ENCODE assay signal across 24 cellular contexts in genomic region chr12:30974746-30975500, GRCh38. TPM values are rescaled to one million over a fixed set of nuclear protein-coding genes. Genes with fewer than 3 reads are reported as not detected.
A peak's percentile ranks its signal among the peaks of the same experiment; 100 is the strongest.
DNase-seq lines count a peak whose midpoint lies in the region; ATAC-seq and TF ChIP-seq lines count a peak whose summit lies in the region.
"Had no signal": no experiment of that assay in that cellular context is flagged by ENCODE, and none has a peak within 500 bp of the region (broad histone marks: within the 10 kb centered on the region; RNA-seq: fewer than 3 reads in every experiment).

No MANE protein-coding gene starts in this region.

- no peaks in the 10 kb centered on the region for H3K9me3 Mint-ChIP-seq in WTC11
- no peaks in the 10 kb centered on the region for H3K9me3 Mint-ChIP-seq in nephron progenitor cell
- H3K9me3 Mint-ChIP-seq in activated T-cell treated with anti-CD3 and anti-CD28 coated beads, Interleukin-2, amount 50 U/mL, for 24 hours, result no peaks in the 10 kb centered on the region
- no peaks in the 10 kb centered on the region for H3K9me3 Mint-ChIP-seq in naive thymus-derived CD4-positive, alpha-beta T cell
- H3K9me3 Mint-ChIP-seq: CD4-positive, CD25-positive, alpha-beta regulatory T cell; HFFc6 had no signal

- ATAC-seq in WTC11 (no peak), GM21381 (IDR thresholded peaks at IDR 0.05; ENCODE audit: unreplicated experiment) (no peak)
- no peak for ATAC-seq in naive thymus-derived CD4-positive, alpha-beta T cell

- intact Hi-C loops in naive thymus-derived CD4-positive, alpha-beta T cell (cut with micrococcal nuclease), result no loop called here

- no peaks in the 10 kb centered on the region for H3K27me3 ChIP-seq in naive thymus-derived CD4-positive, alpha-beta T cell (ENCODE audit: control insufficient read depth in 2 of 2, insufficient read depth in 2 of 2, low read length in 2 of 2)
- H3K27me3 ChIP-seq: BLaER1, Peyer's patch had no signal

- H3K36me3 Mint-ChIP-seq in WTC11 (no peaks in the 10 kb centered on the region), nephron progenitor cell (ENCODE audit: low read depth) (no peaks in the 10 kb centered on the region)
- no peaks in the 10 kb centered on the region for H3K36me3 Mint-ChIP-seq in activated T-cell treated with anti-CD3 and anti-CD28 coated beads, Interleukin-2, amount 50 U/mL, for 24 hours (ENCODE audit: low read depth)
- no peaks in the 10 kb centered on the region for H3K36me3 Mint-ChIP-seq in naive thymus-derived CD4-positive, alpha-beta T cell
- H3K36me3 Mint-ChIP-seq: CD4-positive, CD25-positive, alpha-beta regulatory T cell had no signal

- peaks cover 38% of the 10 kb centered on the region for H3K4me1 Mint-ChIP-seq in WTC11
- peaks cover 35% of the 10 kb centered on the region for H3K4me1 Mint-ChIP-seq in nephron progenitor cell
- H3K4me1 Mint-ChIP-seq in activated T-cell treated with anti-CD3 and anti-CD28 coated beads, Interleukin-2, amount 50 U/mL, for 24 hours (ENCODE audit: low read depth), result no peaks in the 10 kb centered on the region
- H3K4me1 Mint-ChIP-seq in naive thymus-derived CD4-positive, alpha-beta T cell, result peaks cover 0 to 1% (median 0%) of the 10 kb centered on the region in 7 donors

- H3K36me3 ChIP-seq in naive thymus-derived CD4-positive, alpha-beta T cell (ENCODE audit: control insufficient read depth in 2 of 3, insufficient read depth in 3 of 3, low read length in 3 of 3), result no peaks in the 10 kb centered on the region
- H3K36me3 ChIP-seq: BLaER1, HAP-1, Peyer's patch had no signal

- no peak overlapping the region for H3K4me3 ChIP-seq in naive thymus-derived CD4-positive, alpha-beta T cell (ENCODE audit: low read length)
- H3K4me3 ChIP-seq: BLaER1, GM23248, HAP-1, Peyer's patch had no signal

- H3K27ac Mint-ChIP-seq in WTC11 (peak overlapping the region; percentile 81; the same call in 1 of the 2 replicates), nephron progenitor cell (peak overlapping the region; percentile 21)
- H3K27ac Mint-ChIP-seq in activated T-cell treated with anti-CD3 and anti-CD28 coated beads, Interleukin-2, amount 50 U/mL, for 24 hours, result no peak overlapping the region
- no peak overlapping the region for H3K27ac Mint-ChIP-seq in naive thymus-derived CD4-positive, alpha-beta T cell
- H3K27ac Mint-ChIP-seq: HFFc6 had no signal

- CTCF ChIA-PET in WTC11 (lab: Charles Lee), result interaction anchor here (0.9 to 2.8 kb wide), 5 partner anchors 9 to 128 kb away, joined by 4 to 17 read pairs (median 6); no protein-coding TSS in a partner anchor
- CTCF ChIA-PET in naive thymus-derived CD4-positive, alpha-beta T cell (lab: Charles Lee), result no interaction called here

- peak; percentile 34 for DNase-seq in COLO668 (lab: John Stamatoyannopoulos, UW; ENCODE audit: unreplicated experiment)
- DNase-seq in LoVo (ENCODE audit: low spot score), result peak; percentile 9
- no peak for DNase-seq in WTC11 (ENCODE audit: low spot score)
- DNase-seq in nephron progenitor cell, result no peak
- no peak for DNase-seq in activated T-cell treated with anti-CD3 and anti-CD28 coated beads, Interleukin-2, amount 50 U/mL, for 24 hours
- no peak for DNase-seq in D341Med (ENCODE audit: low spot score)
- no peak for DNase-seq in naive thymus-derived CD4-positive, alpha-beta T cell
- DNase-seq: CD4-positive, CD25-positive, alpha-beta regulatory T cell; COR-L47; HFFc6; IMR-90; NCI-H1092; NCI-H1436 treated with DMSO at 0.1 percent for 48 hours; NCI-H2029; NCI-H526 treated with DMSO at 0.1 percent for 48 hours; Peyer's patch; SHP77 treated with DMSO at 0.1 percent for 48 hours; T-helper 1 cell had no signal

- peaks cover 2% of the 10 kb centered on the region; the same call in 1 of the 2 replicates for H3K27me3 Mint-ChIP-seq in WTC11 (ENCODE audit: low read depth)
- H3K27me3 Mint-ChIP-seq in nephron progenitor cell (ENCODE audit: low read depth, poor library complexity), result peaks cover 7% of the 10 kb centered on the region
- H3K27me3 Mint-ChIP-seq in activated T-cell treated with anti-CD3 and anti-CD28 coated beads, Interleukin-2, amount 50 U/mL, for 24 hours, result peaks cover 9% of the 10 kb centered on the region
- H3K27me3 Mint-ChIP-seq in naive thymus-derived CD4-positive, alpha-beta T cell, result peaks cover 0 to 30% (median 14%) of the 10 kb centered on the region in 5 donors

- TF ChIP-seq CTCF in WTC11 (IDR thresholded peaks at IDR 0.05) (no peak), nephron progenitor cell (IDR thresholded peaks at IDR 0.05) (no peak)

- no peaks in the 10 kb centered on the region for H3K4me1 ChIP-seq in naive thymus-derived CD4-positive, alpha-beta T cell (ENCODE audit: control insufficient read depth in 2 of 2, insufficient read depth in 2 of 2, low read length in 2 of 2)
- H3K4me1 ChIP-seq: HAP-1, Peyer's patch had no signal

- no peak overlapping the region for H3K27ac ChIP-seq in naive thymus-derived CD4-positive, alpha-beta T cell (ENCODE audit: low read depth, low read length)
- H3K27ac ChIP-seq: BLaER1, GM23248, KMS-11, Peyer's patch had no signal

- H3K4me3 Mint-ChIP-seq in WTC11, result no peak overlapping the region
- peak overlapping the region; percentile 47 for H3K4me3 Mint-ChIP-seq in nephron progenitor cell
- H3K4me3 Mint-ChIP-seq in activated T-cell treated with anti-CD3 and anti-CD28 coated beads, Interleukin-2, amount 50 U/mL, for 24 hours, result no peak overlapping the region
- no peak overlapping the region for H3K4me3 Mint-ChIP-seq in naive thymus-derived CD4-positive, alpha-beta T cell
- H3K4me3 Mint-ChIP-seq: CD4-positive, CD25-positive, alpha-beta regulatory T cell; HFFc6 had no signal

- POLR2A ChIA-PET in WTC11 (lab: Charles Lee), result no interaction called here
- POLR2A ChIA-PET in naive thymus-derived CD4-positive, alpha-beta T cell (lab: Charles Lee), result no interaction called here

- H3K9me3 ChIP-seq in naive thymus-derived CD4-positive, alpha-beta T cell (ENCODE audit: control insufficient read depth in 2 of 3, low read length in 3 of 3), result no peaks in the 10 kb centered on the region
- H3K9me3 ChIP-seq: BLaER1, HAP-1, Peyer's patch had no signal

TF ChIP-seq in WTC11, 78 proteins besides CTCF, POLR2A, EP300 and RAD21:
- TF ChIP-seq E2F4 (CRISPR knock-in tag; IDR thresholded peaks at IDR 0.05; ENCODE audit: borderline replicate concordance, low read depth), result no peak
- no peak for TF ChIP-seq ZBTB21 (CRISPR knock-in tag; IDR thresholded peaks at IDR 0.05; ENCODE audit: borderline replicate concordance)
- no peak for TF ChIP-seq ETV6 (CRISPR knock-in tag; IDR thresholded peaks at IDR 0.05)
- TF ChIP-seq MAX (CRISPR knock-in tag; IDR thresholded peaks at IDR 0.05), result no peak
- no peak for TF ChIP-seq MLX (CRISPR knock-in tag; IDR thresholded peaks at IDR 0.05)

RNA-seq across cellular contexts. Expression of gene TSPAN11, which starts 48.4 kb away (rescaled TPM):
- total RNA-seq in WTC11 (2021), result 4.6 to 6.1 TPM (median 5.3 TPM) in 3 replicates
- total RNA-seq in naive thymus-derived CD4-positive, alpha-beta T cell, result not detected
- not detected for polyA plus RNA-seq in naive thymus-derived CD4-positive, alpha-beta T cell
- total RNA-seq: CD4-positive, CD25-positive, alpha-beta regulatory T cell; NCI-H460 had no signal
- polyA plus RNA-seq: CD4-positive, CD25-positive, alpha-beta regulatory T cell had no signal

Comparison
In these comparisons a context has a peak if more than half of its experiments do, and no peak if none do; other contexts are left out.
1. DNase-seq: peak in COLO668 (single experiment) and LoVo (single experiment); none in WTC11 (single experiment), nephron progenitor cell (single experiment), activated T-cell treated with anti-CD3 and anti-CD28 coated beads, Interleukin-2, amount 50 U/mL, for 24 hours (single experiment), D341Med (single experiment) and naive thymus-derived CD4-positive, alpha-beta T cell (0 of 9).
2. H3K27ac Mint-ChIP-seq: peak in WTC11 (single experiment) and nephron progenitor cell (single experiment); none in activated T-cell treated with anti-CD3 and anti-CD28 coated beads, Interleukin-2, amount 50 U/mL, for 24 hours (single experiment) and naive thymus-derived CD4-positive, alpha-beta T cell (0 of 9).